ENCODE assay signal across 3 cellular contexts in the genomic region with DNA sequence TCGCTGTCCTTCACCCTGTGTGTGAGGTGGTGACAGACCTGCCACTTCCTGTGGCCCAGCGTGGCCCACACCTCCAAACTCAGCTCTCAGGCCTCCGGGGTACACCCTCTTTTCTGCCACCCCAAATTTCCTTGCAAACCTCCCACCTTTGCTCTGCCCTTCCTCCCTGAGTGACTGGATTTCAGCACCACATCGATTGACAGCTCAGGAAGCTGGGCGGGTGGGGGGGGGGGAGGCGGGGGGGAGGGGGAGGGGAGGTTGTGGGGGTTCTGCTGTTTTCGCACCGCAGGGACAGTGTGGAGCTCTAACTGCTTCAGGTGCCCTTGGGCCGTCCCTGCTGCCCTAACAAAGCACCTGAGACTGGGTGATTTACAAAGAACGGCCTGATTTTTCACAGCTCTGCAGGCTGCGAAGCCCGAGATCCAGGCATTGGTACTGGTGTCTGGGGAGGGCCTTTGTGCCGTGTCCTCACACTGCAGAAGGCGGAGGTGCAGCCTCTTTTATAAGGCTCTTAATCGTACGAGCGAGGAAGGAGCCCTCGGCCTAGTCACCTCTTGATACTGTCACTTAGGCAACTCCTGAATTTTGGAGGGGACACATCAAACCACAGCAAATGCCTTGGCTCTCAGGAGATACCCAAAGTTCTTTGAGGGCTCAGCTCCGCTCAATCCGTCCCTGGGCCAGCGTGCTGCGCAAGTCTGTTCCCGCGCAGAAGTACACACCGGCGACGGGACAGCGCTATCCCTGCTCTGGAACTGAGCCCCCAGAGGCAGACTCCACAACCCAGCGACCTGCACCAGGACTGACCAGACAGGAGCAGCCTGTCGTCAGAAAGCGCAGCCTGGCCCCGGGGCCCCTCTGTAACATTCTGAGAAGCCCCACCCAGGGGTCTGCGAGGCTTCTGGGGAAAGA.
TF ChIP-seq lines count a peak whose summit lies in the region.

No MANE protein-coding gene starts in this region.

TF ChIP-seq in SK-N-SH, 30 proteins besides CTCF, POLR2A, EP300 and RAD21:
- TF ChIP-seq, protein P1, sequence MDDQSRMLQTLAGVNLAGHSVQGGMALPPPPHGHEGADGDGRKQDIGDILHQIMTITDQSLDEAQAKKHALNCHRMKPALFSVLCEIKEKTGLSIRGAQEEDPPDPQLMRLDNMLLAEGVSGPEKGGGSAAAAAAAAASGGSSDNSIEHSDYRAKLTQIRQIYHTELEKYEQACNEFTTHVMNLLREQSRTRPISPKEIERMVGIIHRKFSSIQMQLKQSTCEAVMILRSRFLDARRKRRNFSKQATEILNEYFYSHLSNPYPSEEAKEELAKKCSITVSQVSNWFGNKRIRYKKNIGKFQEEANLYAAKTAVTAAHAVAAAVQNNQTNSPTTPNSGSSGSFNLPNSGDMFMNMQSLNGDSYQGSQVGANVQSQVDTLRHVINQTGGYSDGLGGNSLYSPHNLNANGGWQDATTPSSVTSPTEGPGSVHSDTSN (IDR thresholded peaks at IDR 0.05): 0 out of 2 replicates have a peak, but pooled peaks have one; percentile 5
- TF ChIP-seq YY1 (IDR thresholded peaks at IDR 0.05; ENCODE audit: low read depth): no peak
- TF ChIP-seq, protein P2, sequence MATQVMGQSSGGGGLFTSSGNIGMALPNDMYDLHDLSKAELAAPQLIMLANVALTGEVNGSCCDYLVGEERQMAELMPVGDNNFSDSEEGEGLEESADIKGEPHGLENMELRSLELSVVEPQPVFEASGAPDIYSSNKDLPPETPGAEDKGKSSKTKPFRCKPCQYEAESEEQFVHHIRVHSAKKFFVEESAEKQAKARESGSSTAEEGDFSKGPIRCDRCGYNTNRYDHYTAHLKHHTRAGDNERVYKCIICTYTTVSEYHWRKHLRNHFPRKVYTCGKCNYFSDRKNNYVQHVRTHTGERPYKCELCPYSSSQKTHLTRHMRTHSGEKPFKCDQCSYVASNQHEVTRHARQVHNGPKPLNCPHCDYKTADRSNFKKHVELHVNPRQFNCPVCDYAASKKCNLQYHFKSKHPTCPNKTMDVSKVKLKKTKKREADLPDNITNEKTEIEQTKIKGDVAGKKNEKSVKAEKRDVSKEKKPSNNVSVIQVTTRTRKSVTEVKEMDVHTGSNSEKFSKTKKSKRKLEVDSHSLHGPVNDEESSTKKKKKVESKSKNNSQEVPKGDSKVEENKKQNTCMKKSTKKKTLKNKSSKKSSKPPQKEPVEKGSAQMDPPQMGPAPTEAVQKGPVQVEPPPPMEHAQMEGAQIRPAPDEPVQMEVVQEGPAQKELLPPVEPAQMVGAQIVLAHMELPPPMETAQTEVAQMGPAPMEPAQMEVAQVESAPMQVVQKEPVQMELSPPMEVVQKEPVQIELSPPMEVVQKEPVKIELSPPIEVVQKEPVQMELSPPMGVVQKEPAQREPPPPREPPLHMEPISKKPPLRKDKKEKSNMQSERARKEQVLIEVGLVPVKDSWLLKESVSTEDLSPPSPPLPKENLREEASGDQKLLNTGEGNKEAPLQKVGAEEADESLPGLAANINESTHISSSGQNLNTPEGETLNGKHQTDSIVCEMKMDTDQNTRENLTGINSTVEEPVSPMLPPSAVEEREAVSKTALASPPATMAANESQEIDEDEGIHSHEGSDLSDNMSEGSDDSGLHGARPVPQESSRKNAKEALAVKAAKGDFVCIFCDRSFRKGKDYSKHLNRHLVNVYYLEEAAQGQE (IDR thresholded peaks at IDR 0.05; ENCODE audit: low read depth, low read length): peak; percentile 74

TF ChIP-seq in SK-N-SH treated with all-trans-retinoic acid at 6 μM for 48 hours, 23 proteins besides CTCF, POLR2A, EP300 and RAD21:
- no peak for TF ChIP-seq ZC3H10 (CRISPR knock-in tag; IDR thresholded peaks at IDR 0.05)
- no peak for TF ChIP-seq ZNF565 (CRISPR knock-in tag; conservative IDR thresholded peaks at IDR 0.05; ENCODE audit: low read depth)
- TF ChIP-seq ZNF70 (CRISPR knock-in tag; IDR thresholded peaks at IDR 0.05): no peak
- TF ChIP-seq ZFP3 (CRISPR knock-in tag; IDR thresholded peaks at IDR 0.05): no peak

TF ChIP-seq in endothelial cell of umbilical vein, 7 proteins besides CTCF, POLR2A, EP300 and RAD21:
- TF ChIP-seq, protein P3, sequence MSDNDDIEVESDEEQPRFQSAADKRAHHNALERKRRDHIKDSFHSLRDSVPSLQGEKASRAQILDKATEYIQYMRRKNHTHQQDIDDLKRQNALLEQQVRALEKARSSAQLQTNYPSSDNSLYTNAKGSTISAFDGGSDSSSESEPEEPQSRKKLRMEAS (IDR thresholded peaks at IDR 0.05; ENCODE audit: insufficient read depth, insufficient read length): no peak
- TF ChIP-seq GATA2 (IDR thresholded peaks at IDR 0.05; ENCODE audit: insufficient read depth, insufficient read length, low read depth, low read length) (no peak), MYC (IDR thresholded peaks at IDR 0.05; ENCODE audit: low read depth, low read length) (no peak), FOS (IDR thresholded peaks at IDR 0.05; ENCODE audit: borderline replicate concordance, insufficient read depth, low read length) (no peak), POLR2AphosphoS5 (IDR thresholded peaks at IDR 0.05; ENCODE audit: insufficient read depth, low read depth, low read length) (no peak), JUN (IDR thresholded peaks at IDR 0.05; ENCODE audit: borderline replicate concordance, insufficient read depth, insufficient read length, low read depth) (no peak), EZH2 (IDR thresholded peaks at IDR 0.05; ENCODE audit: borderline replicate concordance, low read depth, low read length, severe bottlenecking) (no peak)
TF ChIP-seq in endothelial cell of umbilical vein: peak in this region for 0.
